8 cellular contexts compared by ENCODE assay signal in the genomic region with DNA sequence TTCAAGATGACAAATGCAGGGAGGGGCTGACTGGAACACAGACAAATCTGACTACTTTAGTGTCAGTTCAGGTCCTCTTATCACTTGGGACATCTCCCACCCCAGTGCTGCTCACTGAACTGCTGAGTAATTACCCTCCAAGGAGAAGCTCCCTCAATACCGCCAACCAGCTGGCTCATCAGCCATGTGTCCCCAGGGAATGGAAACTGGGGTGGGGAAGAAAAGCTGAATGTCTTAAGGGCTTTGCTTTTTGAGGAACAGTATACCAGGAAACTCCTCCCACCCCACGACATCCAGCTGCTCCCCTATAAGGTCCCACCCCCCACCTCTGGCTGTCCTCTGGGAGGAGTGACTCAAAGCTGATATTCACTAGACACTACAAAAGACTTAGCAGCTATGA. TPM values are rescaled to one million over a fixed set of nuclear protein-coding genes. Genes with fewer than 3 reads are reported as not detected.
DNase-seq lines count a peak whose midpoint lies in the region; ATAC-seq and TF ChIP-seq lines count a peak whose summit lies in the region.

No MANE protein-coding gene starts in this region.

- H2AFZ ChIP-seq in PC-3 (ENCODE audit: low read length), result no peak overlapping the region

- no peaks in the 10 kb centered on the region for H3K9me3 ChIP-seq in PC-3 (ENCODE audit: low read length)
- no peaks in the 10 kb centered on the region for H3K9me3 ChIP-seq in gastrocnemius medialis

- in situ Hi-C loops in gastrocnemius medialis (cut with MboI; ENCODE audit: low sequenced_read_pairs in 4 of 4), result no loop called here

- no TSS peak for BruUV-seq in PC-3 (replicated peaks; lab: Mats Ljungman, UMichigan)

- peaks cover 9% of the 10 kb centered on the region for H3K36me3 ChIP-seq in PC-3 (ENCODE audit: low read depth, low read length)
- no peaks in the 10 kb centered on the region for H3K36me3 ChIP-seq in gastrocnemius medialis

- H3K4me2 ChIP-seq in PC-3 (ENCODE audit: low read length), result peak overlapping the region; percentile 90

- H3K27ac ChIP-seq in PC-3 (ENCODE audit: low read length) (no peak overlapping the region), gastrocnemius medialis (no peak overlapping the region)

- H3F3A ChIP-seq in PC-3 (ENCODE audit: low read length, unreplicated experiment), result no peaks in the 10 kb centered on the region

- peak overlapping the region; percentile 85; the same call in 1 of the 2 replicates for H3K4me3 ChIP-seq in PC-3 (ENCODE audit: low read length)
- no peak overlapping the region for H3K4me3 ChIP-seq in gastrocnemius medialis

- no peak overlapping the region for H3K9ac ChIP-seq in PC-3 (ENCODE audit: low read length)

- peaks cover 66% of the 10 kb centered on the region for H3K79me2 ChIP-seq in PC-3 (ENCODE audit: low read length)

- no peaks in the 10 kb centered on the region for H3K9me2 ChIP-seq in PC-3 (replicated peaks; ENCODE audit: low read length)

- no peaks in the 10 kb centered on the region for H3K27me3 ChIP-seq in PC-3 (ENCODE audit: low read length)
- H3K27me3 ChIP-seq in gastrocnemius medialis, result no peaks in the 10 kb centered on the region

- POLR2A ChIA-PET in PC-3 (lab: Charles Lee; ENCODE audit: unreplicated experiment), result no interaction called here

- intact Hi-C loops in PC-3 (cut with micrococcal nuclease) (no loop called here), gastrocnemius medialis (cut with DNase I; ENCODE audit: low total_unique reads) (no loop called here)

- ATAC-seq in PC-3 (no peak), gastrocnemius medialis (no peak), HG03521 (IDR thresholded peaks at IDR 0.05; ENCODE audit: unreplicated experiment) (no peak), HG03025 (IDR thresholded peaks at IDR 0.05; ENCODE audit: low FRiP score, unreplicated experiment) (no peak)

- CTCF ChIA-PET in PC-3 (lab: Charles Lee), result interaction anchor here (1.1 kb wide), 1 partner anchor 37 kb away, joined by 4 read pairs; no protein-coding TSS in a partner anchor

- H4K20me1 ChIP-seq in PC-3 (ENCODE audit: low read length), result peaks cover 9% of the 10 kb centered on the region; the same call in 1 of the 2 replicates

- TF ChIP-seq POLR2A in gastrocnemius medialis (IDR thresholded peaks at IDR 0.05), result no peak

- TF ChIP-seq CTCF in PC-3 (conservative IDR thresholded peaks at IDR 0.05; ENCODE audit: low read depth, low read length), result no peak
- no peak for TF ChIP-seq CTCF in gastrocnemius medialis (IDR thresholded peaks at IDR 0.05 in 4 of 5, conservative IDR thresholded peaks at IDR 0.05 in 1 of 5)

- H3K4me1 ChIP-seq in PC-3 (ENCODE audit: insufficient read depth, low read length) (peaks cover 29% of the 10 kb centered on the region), gastrocnemius medialis (peaks cover 8 to 14% of the 10 kb centered on the region in 2 donors)

- DNase-seq in activated CD8-positive, alpha-beta memory T cell treated with anti-CD3 and anti-CD28 coated beads, Interleukin-2, amount 50 U/mL, for 48 hours, result peak; percentile 54
- DNase-seq in activated CD8-positive, alpha-beta memory T cell treated with anti-CD3 and anti-CD28 coated beads, Interleukin-2, amount 50 U/mL, for 4 hours, result no peak
- DNase-seq in PC-3 (peak; percentile 38), fibroblast of gingiva (ENCODE audit: low read depth) (peak; percentile 27), gastrocnemius medialis (peak; percentile 3 to 27), NCI-H510A (lab: John Stamatoyannopoulos, UW) (no peak)

RNA-seq across cellular contexts. Expression of a gene that starts 2.0 kb away (rescaled TPM):
- total RNA-seq in PC-3 (2014; rRNA removed) (5.1 and 5.6 TPM in 2 replicates), gastrocnemius medialis (1 to 10 TPM; 1.4 to 4.1 (median 2.6) TPM)

RNA-seq across cellular contexts. Expression of a gene that starts 30.1 kb away (rescaled TPM):
- 6.9 and 8.0 TPM in 2 replicates for total RNA-seq in PC-3 (2014; rRNA removed)
- 1 to 10 TPM; 1.1 to 7.6 (median 2.9) TPM for total RNA-seq in gastrocnemius medialis

Comparison
In these comparisons a context has a peak if more than half of its experiments do, and no peak if none do; other contexts are left out.
1. DNase-seq: peak in activated CD8-positive, alpha-beta memory T cell treated with anti-CD3 and anti-CD28 coated beads, Interleukin-2, amount 50 U/mL, for 48 hours (single experiment), PC-3 (single experiment), fibroblast of gingiva (single experiment) and gastrocnemius medialis (2 of 2); none in activated CD8-positive, alpha-beta memory T cell treated with anti-CD3 and anti-CD28 coated beads, Interleukin-2, amount 50 U/mL, for 4 hours (single experiment) and NCI-H510A (single experiment).